In genomic region chr1:88191917-88192316, GRCh38 we compare ENCODE assay signal across 12 cellular contexts.
A peak's percentile ranks its signal among the peaks of the same experiment; 100 is the strongest.
DNase-seq lines count a peak whose midpoint lies in the region; ATAC-seq and TF ChIP-seq lines count a peak whose summit lies in the region.
"Had no signal": no experiment of that assay in that cellular context is flagged by ENCODE, and none has a peak within 500 bp of the region (broad histone marks: within the 10 kb centered on the region; RNA-seq: fewer than 3 reads in every experiment).

No MANE protein-coding gene starts in this region.

- no peaks in the 10 kb centered on the region for H3K36me3 ChIP-seq in Loucy (ENCODE audit: insufficient read depth, low read length)
- H3K36me3 ChIP-seq in neural progenitor cell, result no peaks in the 10 kb centered on the region

- H3K9me2 ChIP-seq in Loucy (replicated peaks; ENCODE audit: low read depth, low read length), result no peaks in the 10 kb centered on the region

- H3K27me3 ChIP-seq in Loucy (ENCODE audit: insufficient read depth, low read length, poor library complexity, severe bottlenecking) (no peaks in the 10 kb centered on the region), neural progenitor cell (no peaks in the 10 kb centered on the region)
- H3K27me3 ChIP-seq: dorsolateral prefrontal cortex had no signal

- H3K4me2 ChIP-seq in Loucy (ENCODE audit: low read depth, low read length, poor library complexity, severe bottlenecking) (no peak overlapping the region), neural progenitor cell (no peak overlapping the region)

- H3K9ac ChIP-seq in Loucy (ENCODE audit: low read depth, low read length, poor library complexity, severe bottlenecking) (no peak overlapping the region), neural progenitor cell (no peak overlapping the region)

- TF ChIP-seq CTCF in GM12864 (IDR thresholded peaks at IDR 0.05; ENCODE audit: low read depth, low read length, missing control alignments) (no peak), Loucy (conservative IDR thresholded peaks at IDR 0.05; ENCODE audit: low read length) (no peak), neural progenitor cell (IDR thresholded peaks at IDR 0.05) (no peak)

- no peaks in the 10 kb centered on the region for H3K27me3 Mint-ChIP-seq in neural progenitor cell (ENCODE audit: insufficient read depth, low read depth)

- H3K9me3 ChIP-seq in Loucy (ENCODE audit: insufficient read depth, low read depth, low read length) (no peaks in the 10 kb centered on the region), neural progenitor cell (ENCODE audit: low read depth) (no peaks in the 10 kb centered on the region)

- H3F3A ChIP-seq in Loucy (ENCODE audit: low read depth) (no peaks in the 10 kb centered on the region), neural progenitor cell (ENCODE audit: low read depth) (no peaks in the 10 kb centered on the region)

- H3K4me3 ChIP-seq in GM12864 (ENCODE audit: low read depth, low read length) (no peak overlapping the region), Loucy (ENCODE audit: low read length, poor library complexity, severe bottlenecking) (no peak overlapping the region), neural progenitor cell (no peak overlapping the region)
- H3K4me3 ChIP-seq: dorsolateral prefrontal cortex had no signal

- DNase-seq in GM12864 (ENCODE audit: low read depth) (peak; percentile 19), NCI-H82 (lab: John Stamatoyannopoulos, UW) (no peak), neural progenitor cell (ENCODE audit: low spot score) (no peak), HuH-7 (ENCODE audit: low spot score) (no peak)
- DNase-seq: activated naive CD4-positive, alpha-beta T cell treated with anti-CD3 and anti-CD28 coated beads, Interleukin-2, amount 10 ng/mL, durations not matched to agents 7 days and 5 days; dorsolateral prefrontal cortex; KBM-7; NK-92 treated with Interleukin-12 subunit alpha and Interleukin-12 subunit beta, amount 100 ng/mL, for 24 hours had no signal

- H3K79me2 ChIP-seq in Loucy (ENCODE audit: insufficient read depth, low read length), result no peaks in the 10 kb centered on the region
- H3K79me2 ChIP-seq in neural progenitor cell (ENCODE audit: low read depth), result no peaks in the 10 kb centered on the region

- H3K4me3 Mint-ChIP-seq in neural progenitor cell, result no peak overlapping the region
- H3K4me3 Mint-ChIP-seq: activated naive CD4-positive, alpha-beta T cell treated with anti-CD3 and anti-CD28 coated beads, Interleukin-2, amount 10 ng/mL, durations not matched to agents 7 days and 5 days had no signal

- H3K4me1 ChIP-seq in Loucy (ENCODE audit: insufficient read depth, low read length, poor library complexity, severe bottlenecking), result no peaks in the 10 kb centered on the region
- H3K4me1 ChIP-seq in neural progenitor cell, result peaks cover 2% of the 10 kb centered on the region

- no peak overlapping the region for H3K27ac ChIP-seq in neural progenitor cell

- H3K4me1 Mint-ChIP-seq in neural progenitor cell, result no peaks in the 10 kb centered on the region

- H2AFZ ChIP-seq in Loucy (ENCODE audit: low read length) (0 out of 2 replicates have a peak overlapping the region, but pooled peaks have one; percentile 0), neural progenitor cell (replicated peaks) (no peak overlapping the region)

- no peaks in the 10 kb centered on the region for H3K36me3 Mint-ChIP-seq in neural progenitor cell
- H3K36me3 Mint-ChIP-seq: activated naive CD4-positive, alpha-beta T cell treated with anti-CD3 and anti-CD28 coated beads, Interleukin-2, amount 10 ng/mL, durations not matched to agents 7 days and 5 days had no signal

- H4K20me1 ChIP-seq in Loucy (ENCODE audit: insufficient read depth, low read length, poor library complexity, severe bottlenecking) (no peaks in the 10 kb centered on the region), neural progenitor cell (ENCODE audit: low read depth) (no peaks in the 10 kb centered on the region)

- H3K27ac Mint-ChIP-seq in neural progenitor cell, result no peak overlapping the region
- H3K27ac Mint-ChIP-seq: activated naive CD4-positive, alpha-beta T cell treated with anti-CD3 and anti-CD28 coated beads, Interleukin-2, amount 10 ng/mL, durations not matched to agents 7 days and 5 days had no signal

- ATAC-seq in GM19452 (IDR thresholded peaks at IDR 0.05; ENCODE audit: unreplicated experiment) (peak; percentile 94), HG02938 (IDR thresholded peaks at IDR 0.05; ENCODE audit: unreplicated experiment) (peak; percentile 82), SK-N-SH treated with all-trans-retinoic acid at 6 μM for 48 hours (no peak)

- H3K9me3 Mint-ChIP-seq in neural progenitor cell, result no peaks in the 10 kb centered on the region
- H3K9me3 Mint-ChIP-seq: activated naive CD4-positive, alpha-beta T cell treated with anti-CD3 and anti-CD28 coated beads, Interleukin-2, amount 10 ng/mL, durations not matched to agents 7 days and 5 days had no signal

TF ChIP-seq in SK-N-SH treated with all-trans-retinoic acid at 6 μM for 48 hours, 23 proteins besides CTCF, POLR2A, EP300 and RAD21:
- no peak for TF ChIP-seq PATZ1 (CRISPR knock-in tag; IDR thresholded peaks at IDR 0.05; ENCODE audit: borderline replicate concordance)
- TF ChIP-seq ESRRG (CRISPR knock-in tag; IDR thresholded peaks at IDR 0.05), result no peak
- TF ChIP-seq POU6F1 (CRISPR knock-in tag; IDR thresholded peaks at IDR 0.05; ENCODE audit: borderline replicate concordance, low read depth), result no peak
- TF ChIP-seq TSHZ2 (CRISPR knock-in tag; IDR thresholded peaks at IDR 0.05), result no peak
